ENCODE assay signal across 1 cellular context in genomic region chr20:49286689-49287551, GRCh38.
A peak's percentile ranks its signal among the peaks of the same experiment; 100 is the strongest.
TF ChIP-seq lines count a peak whose summit lies in the region.

No MANE protein-coding gene starts in this region.

TF ChIP-seq in HepG2, 621 proteins besides CTCF, POLR2A, EP300 and RAD21 (continued from another document):
- TF ChIP-seq DMTF1 (CRISPR knock-in tag; IDR thresholded peaks at IDR 0.05) (no peak), RXRB (CRISPR knock-in tag; IDR thresholded peaks at IDR 0.05; ENCODE audit: borderline replicate concordance) (0 out of 2 replicates have a peak, but pooled peaks have one; percentile 8), ZBTB2 (CRISPR knock-in tag; IDR thresholded peaks at IDR 0.05; ENCODE audit: low read depth) (no peak), ZNF790 (CRISPR knock-in tag; IDR thresholded peaks at IDR 0.05; ENCODE audit: borderline replicate concordance) (no peak), ZNF205 (CRISPR knock-in tag; IDR thresholded peaks at IDR 0.05) (peak; percentile 16; the same call in 1 of the 2 replicates), ZNF83 (CRISPR knock-in tag; IDR thresholded peaks at IDR 0.05; ENCODE audit: borderline replicate concordance) (no peak), ZNF704 (CRISPR knock-in tag; IDR thresholded peaks at IDR 0.05; ENCODE audit: borderline replicate concordance) (0 out of 2 replicates have a peak, but pooled peaks have one; percentile 67), MAZ (IDR thresholded peaks at IDR 0.05; ENCODE audit: borderline replicate concordance, low read depth, low read length) (no peak), MAZ (CRISPR knock-in tag; IDR thresholded peaks at IDR 0.05; ENCODE audit: low read depth) (0 out of 2 replicates have a peak, but pooled peaks have one; percentile 18), UBTF (CRISPR knock-in tag; IDR thresholded peaks at IDR 0.05) (no peak), ZNF737 (CRISPR knock-in tag; IDR thresholded peaks at IDR 0.05; ENCODE audit: borderline replicate concordance) (no peak), PRDM15 (CRISPR knock-in tag; IDR thresholded peaks at IDR 0.05) (no peak), SPEN (CRISPR knock-in tag; IDR thresholded peaks at IDR 0.05; ENCODE audit: low read depth) (peak; percentile 37; the same call in 1 of the 2 replicates), ESRRA (CRISPR knock-in tag; IDR thresholded peaks at IDR 0.05; ENCODE audit: low read depth) (no peak), HOXD1 (CRISPR knock-in tag; IDR thresholded peaks at IDR 0.05) (no peak), BATF2 (CRISPR knock-in tag; IDR thresholded peaks at IDR 0.05) (no peak), TBP (CRISPR knock-in tag; IDR thresholded peaks at IDR 0.05) (no peak), TRAFD1 (CRISPR knock-in tag; IDR thresholded peaks at IDR 0.05; ENCODE audit: borderline replicate concordance) (no peak), EED (CRISPR knock-in tag; IDR thresholded peaks at IDR 0.05) (0 out of 2 replicates have a peak, but pooled peaks have one; percentile 21), PRDM4 (CRISPR knock-in tag; IDR thresholded peaks at IDR 0.05; ENCODE audit: borderline replicate concordance) (no peak)
